Comparison of ENCODE assay signal across 8 cellular contexts in genomic region chr1:84574936-84575335, GRCh38. TPM values are rescaled to one million over a fixed set of nuclear protein-coding genes. Genes with fewer than 3 reads are reported as not detected.
A peak's percentile ranks its signal among the peaks of the same experiment; 100 is the strongest.
DNase-seq lines count a peak whose midpoint lies in the region; ATAC-seq and TF ChIP-seq lines count a peak whose summit lies in the region.

No MANE protein-coding gene starts in this region.

- TF ChIP-seq CTCF in C4-2B (conservative IDR thresholded peaks at IDR 0.05) = no peak
- TF ChIP-seq CTCF in breast epithelium (IDR thresholded peaks at IDR 0.05) = no peak

- DNase-seq in breast epithelium (ENCODE audit: low spot score in 2 of 2) (no peak), HuH-7 (ENCODE audit: low spot score) (no peak), activated gamma-delta T cell treated with Interleukin-2 at 50 U/mL for 16 hours (no peak)
- DNase-seq in naive thymus-derived CD4-positive, alpha-beta T cell = no peak

- ATAC-seq in naive thymus-derived CD4-positive, alpha-beta T cell = no peak
- ATAC-seq in GM21367 (IDR thresholded peaks at IDR 0.05; ENCODE audit: unreplicated experiment) (no peak), GM18868 (IDR thresholded peaks at IDR 0.05; ENCODE audit: unreplicated experiment) (no peak)

- peak overlapping the region; percentile 94 to 99 (median 99) for H3K27ac Mint-ChIP-seq in IgD-negative memory B cell
- peak overlapping the region; percentile 95 to 100 (median 99) for H3K27ac Mint-ChIP-seq in naive thymus-derived CD4-positive, alpha-beta T cell

- TF ChIP-seq POLR2A in breast epithelium (IDR thresholded peaks at IDR 0.05) = no peak

- CTCF ChIA-PET in naive thymus-derived CD4-positive, alpha-beta T cell (lab: Charles Lee) = interaction anchor here (1.2 to 1.4 kb wide), 2 partner anchors 69 to 132 kb away, joined by 3 to 4 read pairs; partner anchors contain the start of genes GNG5 and SPATA1

- no peaks in the 10 kb centered on the region for H3K9me3 ChIP-seq in breast epithelium
- no peaks in the 10 kb centered on the region for H3K9me3 ChIP-seq in naive thymus-derived CD4-positive, alpha-beta T cell (ENCODE audit: control insufficient read depth in 2 of 3, low read length in 3 of 3)

- H3K27me3 Mint-ChIP-seq in IgD-negative memory B cell = no peaks in the 10 kb centered on the region
- peaks cover 0 to 4% (median 0%) of the 10 kb centered on the region in 5 donors for H3K27me3 Mint-ChIP-seq in naive thymus-derived CD4-positive, alpha-beta T cell

- H3K9me3 Mint-ChIP-seq in IgD-negative memory B cell = peaks cover 0 to under 1% (median 0%) of the 10 kb centered on the region in 3 donors
- H3K9me3 Mint-ChIP-seq in naive thymus-derived CD4-positive, alpha-beta T cell = no peaks in the 10 kb centered on the region

- H3K27ac ChIP-seq in C4-2B = peak overlapping the region; percentile 99
- peak overlapping the region; percentile 94 to 97 for H3K27ac ChIP-seq in breast epithelium
- H3K27ac ChIP-seq in naive thymus-derived CD4-positive, alpha-beta T cell (ENCODE audit: low read depth, low read length) = peak overlapping the region; percentile 69

- POLR2A ChIA-PET in naive thymus-derived CD4-positive, alpha-beta T cell (lab: Charles Lee) = interaction anchor here (1.1 to 4.4 kb wide), 10 partner anchors 11 to 1134 kb away, joined by 3 to 32 read pairs (median 6); partner anchors contain the start of genes GNG5, SPATA1 and ZNHIT6

- H3K27me3 ChIP-seq in breast epithelium = no peaks in the 10 kb centered on the region
- no peaks in the 10 kb centered on the region for H3K27me3 ChIP-seq in naive thymus-derived CD4-positive, alpha-beta T cell (ENCODE audit: control insufficient read depth in 2 of 2, insufficient read depth in 2 of 2, low read length in 2 of 2)

- intact Hi-C loops in breast epithelium (cut with DNase I; ENCODE audit: low total_unique reads) = loop anchor here (10.0 kb wide), 1 partner anchor 70 kb away; the partner anchor contains the start of genes GNG5 and SPATA1
- intact Hi-C loops in naive thymus-derived CD4-positive, alpha-beta T cell (cut with micrococcal nuclease) = loop anchor here (1.0 to 5.0 kb wide), 23 partner anchors 13 to 702 kb away; partner anchors contain the start of genes BCL10 (in 2 of the 2), GNG5 (in 2 of the 2), SPATA1 (in 2 of the 2) and SSX2IP (in 2 of the 2)

- no peaks in the 10 kb centered on the region for H3K36me3 ChIP-seq in breast epithelium
- H3K36me3 ChIP-seq in naive thymus-derived CD4-positive, alpha-beta T cell (ENCODE audit: control insufficient read depth in 2 of 3, insufficient read depth in 3 of 3, low read length in 3 of 3) = peaks cover 0 to 2% (median 0%) of the 10 kb centered on the region in 3 experiments

- peak overlapping the region; percentile 57 to 78 (median 75) for H3K4me3 ChIP-seq in breast epithelium
- peak overlapping the region; percentile 55 for H3K4me3 ChIP-seq in naive thymus-derived CD4-positive, alpha-beta T cell (ENCODE audit: low read length)

- no peaks in the 10 kb centered on the region for H3K4me1 ChIP-seq in breast epithelium
- peaks cover 9 to 13% of the 10 kb centered on the region in 2 donors for H3K4me1 ChIP-seq in naive thymus-derived CD4-positive, alpha-beta T cell (ENCODE audit: control insufficient read depth in 2 of 2, insufficient read depth in 2 of 2, low read length in 2 of 2)

- H3K36me3 Mint-ChIP-seq in IgD-negative memory B cell = peaks cover 16% of the 10 kb centered on the region
- H3K36me3 Mint-ChIP-seq in naive thymus-derived CD4-positive, alpha-beta T cell = peaks cover 7 to 30% (median 13%) of the 10 kb centered on the region in 5 donors

- peak overlapping the region; percentile 94 to 99 (median 96) for H3K4me3 Mint-ChIP-seq in IgD-negative memory B cell
- peak overlapping the region; percentile 97 to 99 (median 99) for H3K4me3 Mint-ChIP-seq in naive thymus-derived CD4-positive, alpha-beta T cell

- peaks cover 32 to 39% (median 37%) of the 10 kb centered on the region in 3 donors for H3K4me1 Mint-ChIP-seq in IgD-negative memory B cell
- H3K4me1 Mint-ChIP-seq in naive thymus-derived CD4-positive, alpha-beta T cell = peaks cover 29 to 49% (median 40%) of the 10 kb centered on the region in 7 donors

RNA-seq across cellular contexts. Expression of gene CTBS, which starts 0.7 kb away (rescaled TPM):
- 28.6 TPM for polyA plus RNA-seq in IgD-negative memory B cell
- 10 to 100 TPM; 18.4 to 22.9 (median 22.5) TPM for total RNA-seq in breast epithelium
- total RNA-seq in naive thymus-derived CD4-positive, alpha-beta T cell = 10 to 100 TPM; 17.4 to 22.3 (median 19.0) TPM
- polyA plus RNA-seq in naive thymus-derived CD4-positive, alpha-beta T cell = 10 to 100 TPM; 13.9 to 26.2 TPM
